Comparison of ENCODE assay signal across 1 cellular context in genomic region chr13:93450226-93450625, GRCh38.
TF ChIP-seq lines count a peak whose summit lies in the region.

No MANE protein-coding gene starts in this region.

TF ChIP-seq in IMR-90, 13 proteins besides CTCF, POLR2A, EP300 and RAD21 (continued from another document):
- TF ChIP-seq ELK1 (IDR thresholded peaks at IDR 0.05; ENCODE audit: borderline replicate concordance, low read depth, low read length) (no peak), NFE2L2 (IDR thresholded peaks at IDR 0.05; ENCODE audit: low read depth, low read length) (no peak)
